ENCODE assay signal across 1 cellular context in genomic region chr10:18651324-18652007, GRCh38.
TF ChIP-seq lines count a peak whose summit lies in the region.

NSUN6 (minus strand) TSS chr10:18651587; CDS start chr10:18651203, 384 bp downstream.

TF ChIP-seq in H1, 55 proteins besides CTCF, POLR2A, EP300 and RAD21 (continued from another document):
- TF ChIP-seq MAFK (IDR thresholded peaks at IDR 0.05; ENCODE audit: low read depth, low read length), result peak; percentile 19; the same call in 1 of the 2 replicates
- 0 out of 2 replicates have a peak, but pooled peaks have one; percentile 7 for TF ChIP-seq JUND (IDR thresholded peaks at IDR 0.05; ENCODE audit: low read length)
- TF ChIP-seq TAF1 (IDR thresholded peaks at IDR 0.05; ENCODE audit: low read depth, low read length), result peak; percentile 69; the same call in 1 of the 2 replicates
- TF ChIP-seq HDAC6 (IDR thresholded peaks at IDR 0.05; ENCODE audit: low read depth, low read length), result no peak
- TF ChIP-seq RNF2 (IDR thresholded peaks at IDR 0.05; ENCODE audit: borderline replicate concordance, low read depth, low read length, missing control alignments, poor library complexity, severe bottlenecking), result no peak
- TF ChIP-seq GABPA (IDR thresholded peaks at IDR 0.05; ENCODE audit: borderline replicate concordance, insufficient read depth, low read length), result peak; percentile 95
- TF ChIP-seq ATF3 (IDR thresholded peaks at IDR 0.05; ENCODE audit: insufficient read depth, low read depth, low read length), result peak; percentile 73
- TF ChIP-seq BRCA1 (IDR thresholded peaks at IDR 0.05; ENCODE audit: low read depth, low read length), result no peak
- TF ChIP-seq POLR2AphosphoS5 (IDR thresholded peaks at IDR 0.05; ENCODE audit: low read depth, low read length), result peak; percentile 53; the same call in 1 of the 2 replicates
- TF ChIP-seq SIN3A (conservative IDR thresholded peaks at IDR 0.05 in 1 of 2, IDR thresholded peaks at IDR 0.05 in 1 of 2; ENCODE audit: low read depth in 1 of 2, low read length in 2 of 2), result peak; percentile 90 to 97; a peak in 3 of 4 replicates
- peak in 1 of 2 experiments; percentile 99 for TF ChIP-seq HDAC2 (IDR thresholded peaks at IDR 0.05; ENCODE audit: borderline replicate concordance in 1 of 2, low read depth in 2 of 2, low read length in 2 of 2)
- TF ChIP-seq ASH2L (IDR thresholded peaks at IDR 0.05; ENCODE audit: low read length), result peak; percentile 84
- TF ChIP-seq SAP30 (IDR thresholded peaks at IDR 0.05; ENCODE audit: insufficient read depth, insufficient replicate concordance, low read length), result peak; percentile 70
- TF ChIP-seq KDM4A (IDR thresholded peaks at IDR 0.05; ENCODE audit: low read depth, low read length, severe bottlenecking), result peak; percentile 76
- TF ChIP-seq KDM5A (IDR thresholded peaks at IDR 0.05; ENCODE audit: low read length), result peak; percentile 69
- peak; percentile 97 for TF ChIP-seq CREB1 (IDR thresholded peaks at IDR 0.05)
- TF ChIP-seq NRF1 (IDR thresholded peaks at IDR 0.05; ENCODE audit: low read depth, low read length), result no peak
- TF ChIP-seq TBP (IDR thresholded peaks at IDR 0.05; ENCODE audit: low read depth, low read length), result peak; percentile 73; the same call in 1 of the 2 replicates
- no peak for TF ChIP-seq ATF2 (IDR thresholded peaks at IDR 0.05; ENCODE audit: low read length)
- no peak for TF ChIP-seq CHD1 (IDR thresholded peaks at IDR 0.05; ENCODE audit: low read depth, low read length)
- peak; percentile 35 for TF ChIP-seq TAF7 (optimal IDR thresholded peaks at IDR 0.05; ENCODE audit: borderline replicate concordance, low read depth, low read length)
- no peak for TF ChIP-seq POU5F1 (IDR thresholded peaks at IDR 0.05; ENCODE audit: low read depth, low read length)
- TF ChIP-seq KDM1A (IDR thresholded peaks at IDR 0.05; ENCODE audit: borderline replicate concordance, low read length), result peak; percentile 32; the same call in 1 of the 2 replicates
